Comparison of ENCODE assay signal across 1 cellular context in the genomic region with DNA sequence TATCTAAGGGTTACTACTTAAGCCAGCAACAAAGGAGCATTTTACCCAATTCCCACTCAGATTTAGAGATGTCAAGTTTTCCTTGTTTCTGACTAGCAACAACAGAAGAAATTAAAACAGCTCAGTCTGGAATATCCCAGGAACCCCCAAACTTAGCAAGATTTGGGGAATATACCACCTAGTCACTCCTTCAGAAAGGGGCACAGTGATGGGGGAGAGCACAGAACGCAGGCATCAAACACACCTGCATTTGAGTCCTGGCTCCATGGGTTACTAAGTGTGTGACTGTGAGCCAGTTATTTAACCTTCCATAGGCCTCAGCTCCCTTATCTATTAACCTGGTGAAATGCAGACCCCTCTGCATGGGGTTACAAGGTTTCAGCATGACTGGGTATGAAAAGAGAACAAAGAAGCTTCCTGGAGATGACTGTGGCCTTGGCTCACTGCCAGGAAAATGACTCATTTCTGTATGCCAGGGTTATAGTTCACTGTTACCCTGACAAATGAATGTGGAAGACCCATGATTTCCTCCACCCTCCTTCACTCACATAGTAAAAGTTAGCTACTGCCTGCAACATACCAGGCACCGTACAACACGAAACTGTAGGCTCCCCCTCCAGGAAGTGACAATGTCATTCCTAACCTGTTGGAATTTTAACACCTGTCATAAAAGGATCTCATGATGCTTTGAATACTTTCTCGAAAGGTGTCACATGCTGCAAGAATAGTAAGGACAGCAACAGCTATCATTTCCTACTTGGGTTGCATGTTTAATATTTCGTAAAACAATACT.
TF ChIP-seq lines count a peak whose summit lies in the region.

No MANE protein-coding gene starts in this region.

TF ChIP-seq in HepG2, 621 proteins besides CTCF, POLR2A, EP300 and RAD21 (continued from another document and continues in another):
- peak; percentile 48; the same call in 1 of the 2 replicates for TF ChIP-seq ERF (CRISPR knock-in tag; IDR thresholded peaks at IDR 0.05)
- TF ChIP-seq, protein P1, sequence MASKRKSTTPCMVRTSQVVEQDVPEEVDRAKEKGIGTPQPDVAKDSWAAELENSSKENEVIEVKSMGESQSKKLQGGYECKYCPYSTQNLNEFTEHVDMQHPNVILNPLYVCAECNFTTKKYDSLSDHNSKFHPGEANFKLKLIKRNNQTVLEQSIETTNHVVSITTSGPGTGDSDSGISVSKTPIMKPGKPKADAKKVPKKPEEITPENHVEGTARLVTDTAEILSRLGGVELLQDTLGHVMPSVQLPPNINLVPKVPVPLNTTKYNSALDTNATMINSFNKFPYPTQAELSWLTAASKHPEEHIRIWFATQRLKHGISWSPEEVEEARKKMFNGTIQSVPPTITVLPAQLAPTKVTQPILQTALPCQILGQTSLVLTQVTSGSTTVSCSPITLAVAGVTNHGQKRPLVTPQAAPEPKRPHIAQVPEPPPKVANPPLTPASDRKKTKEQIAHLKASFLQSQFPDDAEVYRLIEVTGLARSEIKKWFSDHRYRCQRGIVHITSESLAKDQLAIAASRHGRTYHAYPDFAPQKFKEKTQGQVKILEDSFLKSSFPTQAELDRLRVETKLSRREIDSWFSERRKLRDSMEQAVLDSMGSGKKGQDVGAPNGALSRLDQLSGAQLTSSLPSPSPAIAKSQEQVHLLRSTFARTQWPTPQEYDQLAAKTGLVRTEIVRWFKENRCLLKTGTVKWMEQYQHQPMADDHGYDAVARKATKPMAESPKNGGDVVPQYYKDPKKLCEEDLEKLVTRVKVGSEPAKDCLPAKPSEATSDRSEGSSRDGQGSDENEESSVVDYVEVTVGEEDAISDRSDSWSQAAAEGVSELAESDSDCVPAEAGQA (IDR thresholded peaks at IDR 0.05; ENCODE audit: low read depth), result no peak
- TF ChIP-seq, protein P1 (CRISPR knock-in tag; IDR thresholded peaks at IDR 0.05; ENCODE audit: borderline replicate concordance), result no peak
- TF ChIP-seq NR2C2 (CRISPR knock-in tag; IDR thresholded peaks at IDR 0.05; ENCODE audit: borderline replicate concordance), result peak; percentile 58; the same call in 1 of the 2 replicates
- peak; percentile 33; the same call in 1 of the 2 replicates for TF ChIP-seq NR2F2 (IDR thresholded peaks at IDR 0.05; ENCODE audit: borderline replicate concordance, low read depth)
- no peak for TF ChIP-seq ZC3H4 (CRISPR knock-in tag; IDR thresholded peaks at IDR 0.05; ENCODE audit: borderline replicate concordance)
- no peak for TF ChIP-seq SOX13 (IDR thresholded peaks at IDR 0.05)
- TF ChIP-seq SOX13 (CRISPR knock-in tag; conservative IDR thresholded peaks at IDR 0.05 in 1 of 2, IDR thresholded peaks at IDR 0.05 in 1 of 2), result peak in 1 of 2 experiments; percentile 79; a peak in 2 of 4 replicates
- peak; percentile 40; the same call in 1 of the 2 replicates for TF ChIP-seq POGZ (CRISPR knock-in tag; IDR thresholded peaks at IDR 0.05)
- TF ChIP-seq ATF3 (CRISPR knock-in tag; IDR thresholded peaks at IDR 0.05), result peak; percentile 88
- TF ChIP-seq, protein P2, sequence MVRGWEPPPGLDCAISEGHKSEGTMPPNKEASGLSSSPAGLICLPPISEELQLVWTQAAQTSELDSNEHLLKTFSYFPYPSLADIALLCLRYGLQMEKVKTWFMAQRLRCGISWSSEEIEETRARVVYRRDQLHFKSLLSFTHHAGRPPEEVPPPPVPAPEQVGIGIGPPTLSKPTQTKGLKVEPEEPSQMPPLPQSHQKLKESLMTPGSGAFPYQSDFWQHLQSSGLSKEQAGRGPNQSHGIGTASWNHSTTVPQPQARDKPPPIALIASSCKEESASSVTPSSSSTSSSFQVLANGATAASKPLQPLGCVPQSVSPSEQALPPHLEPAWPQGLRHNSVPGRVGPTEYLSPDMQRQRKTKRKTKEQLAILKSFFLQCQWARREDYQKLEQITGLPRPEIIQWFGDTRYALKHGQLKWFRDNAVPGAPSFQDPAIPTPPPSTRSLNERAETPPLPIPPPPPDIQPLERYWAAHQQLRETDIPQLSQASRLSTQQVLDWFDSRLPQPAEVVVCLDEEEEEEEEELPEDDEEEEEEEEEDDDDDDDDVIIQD (CRISPR knock-in tag; IDR thresholded peaks at IDR 0.05; ENCODE audit: low read depth), result peak; percentile 84
- peak; percentile 70; the same call in 1 of the 2 replicates for TF ChIP-seq AHDC1 (CRISPR knock-in tag; IDR thresholded peaks at IDR 0.05; ENCODE audit: borderline replicate concordance)
- peak; percentile 58; the same call in 1 of the 2 replicates for TF ChIP-seq TFE3 (CRISPR knock-in tag; IDR thresholded peaks at IDR 0.05)
- TF ChIP-seq ASH2L (IDR thresholded peaks at IDR 0.05; ENCODE audit: insufficient read length, low read depth, low read length), result peak; percentile 59
- TF ChIP-seq ZNF282 (IDR thresholded peaks at IDR 0.05; ENCODE audit: partially characterized antibody), result no peak
- peak; percentile 49; the same call in 1 of the 2 replicates for TF ChIP-seq ZBTB7B (CRISPR knock-in tag; IDR thresholded peaks at IDR 0.05)
- peak; percentile 41; the same call in 1 of the 2 replicates for TF ChIP-seq RXRA (CRISPR knock-in tag; IDR thresholded peaks at IDR 0.05)
- TF ChIP-seq, protein P3, sequence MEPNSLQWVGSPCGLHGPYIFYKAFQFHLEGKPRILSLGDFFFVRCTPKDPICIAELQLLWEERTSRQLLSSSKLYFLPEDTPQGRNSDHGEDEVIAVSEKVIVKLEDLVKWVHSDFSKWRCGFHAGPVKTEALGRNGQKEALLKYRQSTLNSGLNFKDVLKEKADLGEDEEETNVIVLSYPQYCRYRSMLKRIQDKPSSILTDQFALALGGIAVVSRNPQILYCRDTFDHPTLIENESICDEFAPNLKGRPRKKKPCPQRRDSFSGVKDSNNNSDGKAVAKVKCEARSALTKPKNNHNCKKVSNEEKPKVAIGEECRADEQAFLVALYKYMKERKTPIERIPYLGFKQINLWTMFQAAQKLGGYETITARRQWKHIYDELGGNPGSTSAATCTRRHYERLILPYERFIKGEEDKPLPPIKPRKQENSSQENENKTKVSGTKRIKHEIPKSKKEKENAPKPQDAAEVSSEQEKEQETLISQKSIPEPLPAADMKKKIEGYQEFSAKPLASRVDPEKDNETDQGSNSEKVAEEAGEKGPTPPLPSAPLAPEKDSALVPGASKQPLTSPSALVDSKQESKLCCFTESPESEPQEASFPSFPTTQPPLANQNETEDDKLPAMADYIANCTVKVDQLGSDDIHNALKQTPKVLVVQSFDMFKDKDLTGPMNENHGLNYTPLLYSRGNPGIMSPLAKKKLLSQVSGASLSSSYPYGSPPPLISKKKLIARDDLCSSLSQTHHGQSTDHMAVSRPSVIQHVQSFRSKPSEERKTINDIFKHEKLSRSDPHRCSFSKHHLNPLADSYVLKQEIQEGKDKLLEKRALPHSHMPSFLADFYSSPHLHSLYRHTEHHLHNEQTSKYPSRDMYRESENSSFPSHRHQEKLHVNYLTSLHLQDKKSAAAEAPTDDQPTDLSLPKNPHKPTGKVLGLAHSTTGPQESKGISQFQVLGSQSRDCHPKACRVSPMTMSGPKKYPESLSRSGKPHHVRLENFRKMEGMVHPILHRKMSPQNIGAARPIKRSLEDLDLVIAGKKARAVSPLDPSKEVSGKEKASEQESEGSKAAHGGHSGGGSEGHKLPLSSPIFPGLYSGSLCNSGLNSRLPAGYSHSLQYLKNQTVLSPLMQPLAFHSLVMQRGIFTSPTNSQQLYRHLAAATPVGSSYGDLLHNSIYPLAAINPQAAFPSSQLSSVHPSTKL (CRISPR knock-in tag; IDR thresholded peaks at IDR 0.05), result peak; percentile 83
- TF ChIP-seq GABPA (IDR thresholded peaks at IDR 0.05; ENCODE audit: low read depth, low read length), result no peak
- TF ChIP-seq GABPA (CRISPR knock-in tag; IDR thresholded peaks at IDR 0.05; ENCODE audit: low read depth), result peak; percentile 44
- TF ChIP-seq NR2F1 (CRISPR knock-in tag; IDR thresholded peaks at IDR 0.05), result peak; percentile 36 to 75; a peak in 2 of 4 replicates
- TF ChIP-seq DPF2 (CRISPR knock-in tag; IDR thresholded peaks at IDR 0.05; ENCODE audit: borderline replicate concordance, low read depth), result no peak
- TF ChIP-seq ZNF44 (CRISPR knock-in tag; IDR thresholded peaks at IDR 0.05), result no peak
- TF ChIP-seq NR2F6 (IDR thresholded peaks at IDR 0.05), result 0 out of 2 replicates have a peak, but pooled peaks have one; percentile 28
- peak; percentile 62 for TF ChIP-seq NR2F6 (CRISPR knock-in tag; IDR thresholded peaks at IDR 0.05)
- TF ChIP-seq SOX6 (IDR thresholded peaks at IDR 0.05), result no peak
- peak; percentile 82 for TF ChIP-seq SOX6 (CRISPR knock-in tag; IDR thresholded peaks at IDR 0.05)
- TF ChIP-seq ZNF3 (CRISPR knock-in tag; IDR thresholded peaks at IDR 0.05), result peak; percentile 42; the same call in 1 of the 2 replicates
- TF ChIP-seq FOSL1 (CRISPR knock-in tag; IDR thresholded peaks at IDR 0.05; ENCODE audit: borderline replicate concordance), result peak; percentile 89
- peak; percentile 81 for TF ChIP-seq GATAD2A (CRISPR knock-in tag; IDR thresholded peaks at IDR 0.05)
- peak; percentile 52; the same call in 1 of the 2 replicates for TF ChIP-seq DRAP1 (CRISPR knock-in tag; IDR thresholded peaks at IDR 0.05)
- no peak for TF ChIP-seq ZSCAN12 (CRISPR knock-in tag; IDR thresholded peaks at IDR 0.05)
- no peak for TF ChIP-seq ZFP90 (CRISPR knock-in tag; IDR thresholded peaks at IDR 0.05; ENCODE audit: borderline replicate concordance)
- peak; percentile 54; the same call in 1 of the 2 replicates for TF ChIP-seq NFE2L2 (IDR thresholded peaks at IDR 0.05; ENCODE audit: low read length)
- TF ChIP-seq JUN (CRISPR knock-in tag; IDR thresholded peaks at IDR 0.05), result peak; percentile 82; the same call in 1 of the 2 replicates
- TF ChIP-seq HHEX (CRISPR knock-in tag; IDR thresholded peaks at IDR 0.05), result no peak
- TF ChIP-seq NFIC (IDR thresholded peaks at IDR 0.05; ENCODE audit: low read length), result peak; percentile 97
- peak; percentile 68; the same call in 1 of the 2 replicates for TF ChIP-seq RARA (CRISPR knock-in tag; IDR thresholded peaks at IDR 0.05)
- peak; percentile 77 for TF ChIP-seq SALL1 (CRISPR knock-in tag; IDR thresholded peaks at IDR 0.05)
